Comparison of ENCODE assay signal across 24 cellular contexts in genomic region chr1:30478799-30479198, GRCh38.
"Had no signal": no experiment of that assay in that cellular context is flagged by ENCODE, and none has a peak within 500 bp of the region (broad histone marks: within the 10 kb centered on the region; RNA-seq: fewer than 3 reads in every experiment).

No MANE protein-coding gene starts in this region.

- H3K36me3 ChIP-seq: Peyer's patch, SJSA1 had no signal

- H3K27ac Mint-ChIP-seq: activated CD8-positive, alpha-beta memory T cell treated with anti-CD3 and anti-CD28 coated beads, Interleukin-2, amount 10 ng/mL, durations not matched to agents 7 days and 5 days; activated naive CD8-positive, alpha-beta T cell; activated T-cell treated with anti-CD3 and anti-CD28 coated beads, Interleukin-2, amount 50 U/mL, for 24 hours; activated T-helper 1 cell treated with anti-CD3 and anti-CD28 coated beads, Interleukin-12 subunit alpha, Interleukin-12 subunit beta, Interleukin-2, Interleukin-4 antibody, amounts not matched to agents 30 ng/mL and 10 ng/mL and 1 ng/mL, durations not matched to agents 14 hours and 24 hours and 36 hours; brain; T-helper 1 cell treated with Interleukin-12 subunit alpha and Interleukin-12 subunit beta and Interleukin-4 antibody, amounts not matched to agents 30 μg/mL and 1 μg/mL, for 36 hours had no signal

- H3K36me3 Mint-ChIP-seq: brain had no signal

- H3K27me3 Mint-ChIP-seq: activated CD8-positive, alpha-beta memory T cell treated with anti-CD3 and anti-CD28 coated beads, Interleukin-2, amount 10 ng/mL, durations not matched to agents 7 days and 5 days had no signal

- H3K4me3 Mint-ChIP-seq: activated CD8-positive, alpha-beta memory T cell treated with anti-CD3 and anti-CD28 coated beads, Interleukin-2, amount 10 ng/mL, durations not matched to agents 7 days and 5 days; activated naive CD8-positive, alpha-beta T cell; activated T-cell treated with anti-CD3 and anti-CD28 coated beads, Interleukin-2, amount 50 U/mL, for 24 hours; activated T-helper 1 cell treated with anti-CD3 and anti-CD28 coated beads, Interleukin-12 subunit alpha, Interleukin-12 subunit beta, Interleukin-2, Interleukin-4 antibody, amounts not matched to agents 30 ng/mL and 10 ng/mL and 1 ng/mL, durations not matched to agents 14 hours and 24 hours and 36 hours; brain; T-helper 1 cell treated with Interleukin-12 subunit alpha and Interleukin-12 subunit beta and Interleukin-4 antibody, amounts not matched to agents 30 μg/mL and 1 μg/mL, for 36 hours had no signal

- H3K27me3 ChIP-seq: Peyer's patch, SJSA1 had no signal

- H3K4me1 Mint-ChIP-seq: activated CD8-positive, alpha-beta memory T cell treated with anti-CD3 and anti-CD28 coated beads, Interleukin-2, amount 10 ng/mL, durations not matched to agents 7 days and 5 days; brain had no signal

- H3K4me3 ChIP-seq: Peyer's patch, SJSA1 had no signal

- H3K4me1 ChIP-seq: Peyer's patch, SJSA1 had no signal

- DNase-seq: activated CD4-positive, alpha-beta T cell treated with anti-CD3 and anti-CD28 coated beads for 4 hours; activated CD8-positive, alpha-beta memory T cell treated with anti-CD3 and anti-CD28 coated beads, Interleukin-2, amount 10 ng/mL, durations not matched to agents 7 days and 5 days; activated effector memory CD4-positive, alpha-beta T cell treated with Interleukin-2 at 50 U/mL for 16 hours; activated naive CD4-positive, alpha-beta T cell; amygdala; IMR-90; KG1; NCI-H1048; NCI-H1417; NCI-H2029; NCI-H345; NCI-H510A; NCI-H526 treated with DMSO at 0.1 percent for 48 hours; NK-92 treated with Interleukin-12 subunit alpha and Interleukin-12 subunit beta, amount 100 ng/mL, for 24 hours; SHP77 had no signal

- ATAC-seq: activated CD4-positive, CD25-positive, alpha-beta regulatory T cell treated with anti-CD3 and anti-CD28 coated beads, Interleukin-2, amount 50 U/mL, for 24 hours; activated CD8-positive, alpha-beta memory T cell treated with anti-CD3 and anti-CD28 coated beads, Interleukin-2, amount 10 ng/mL, durations not matched to agents 7 days and 5 days had no signal

- H3K27ac ChIP-seq: Peyer's patch, RWPE1, SJSA1 had no signal
